ENCODE assay signal across 8 cellular contexts in genomic region chr20:6265204-6265904, GRCh38.
DNase-seq lines count a peak whose midpoint lies in the region; ATAC-seq and TF ChIP-seq lines count a peak whose summit lies in the region.

No MANE protein-coding gene starts in this region.

- no peaks in the 10 kb centered on the region for H3K4me1 ChIP-seq in HCT116 (ENCODE audit: control insufficient read depth in 1 of 2, insufficient read depth in 2 of 2, low read length in 2 of 2)
- no peaks in the 10 kb centered on the region for H3K4me1 ChIP-seq in NT2/D1 (ENCODE audit: insufficient read depth, insufficient read length)

- H3K4me2 ChIP-seq in HCT116 (ENCODE audit: low read length) = peak overlapping the region; percentile 17; the same call in 1 of the 2 replicates

- RAD21 ChIA-PET in HCT116 (lab: Charles Lee; ENCODE audit: low non-redundant PET in 1 of 2, low total read pairs in 2 of 2, uncharacterized antibody in 2 of 2, unreplicated experiment in 2 of 2) = no interaction called here

- CTCF ChIA-PET in HCT116 (lab: Charles Lee) = interaction anchor here (0.9 to 2.0 kb wide), 9 partner anchors 10 to 1594 kb away, joined by 3 to 8 read pairs (median 3); no protein-coding TSS in a partner anchor

- H3K9me2 ChIP-seq in HCT116 (ENCODE audit: insufficient read depth) = no peaks in the 10 kb centered on the region

- ATAC-seq in HCT116 = no peak
- ATAC-seq in GM18502 (IDR thresholded peaks at IDR 0.05; ENCODE audit: poor library complexity, unreplicated experiment) = no peak

- peak; percentile 15 to 44 (median 25); a peak in 4 of 6 replicates for TF ChIP-seq CTCF in HCT116 (IDR thresholded peaks at IDR 0.05 in 2 of 3, conservative IDR thresholded peaks at IDR 0.05 in 1 of 3; ENCODE audit: borderline replicate concordance in 1 of 3, insufficient read depth in 1 of 3, low read depth in 2 of 3, low read length in 2 of 3)

- H3K79me2 ChIP-seq in HCT116 (ENCODE audit: insufficient read depth, low read length) = no peaks in the 10 kb centered on the region

- H4K20me1 ChIP-seq in HCT116 (ENCODE audit: insufficient read depth) = no peaks in the 10 kb centered on the region

- H3K9me3 ChIP-seq in HCT116 (ENCODE audit: control insufficient read depth in 1 of 2, insufficient read depth in 1 of 2, low read depth in 1 of 2, low read length in 2 of 2) (no peaks in the 10 kb centered on the region), NT2/D1 (ENCODE audit: insufficient read depth, low read length) (no peaks in the 10 kb centered on the region)

- no peaks in the 10 kb centered on the region for H3K27me3 ChIP-seq in HCT116 (ENCODE audit: insufficient read depth, low read length)
- no peaks in the 10 kb centered on the region for H3K27me3 ChIP-seq in NT2/D1 (ENCODE audit: insufficient read depth, insufficient read length)

- POLR2A ChIA-PET in HCT116 (lab: Charles Lee) = no interaction called here

- TF ChIP-seq POLR2A in HCT116 (IDR thresholded peaks at IDR 0.05; ENCODE audit: borderline replicate concordance, extremely low read depth, insufficient read depth, insufficient read length) = no peak
- no peak for TF ChIP-seq POLR2A in erythroblast (IDR thresholded peaks at IDR 0.05; ENCODE audit: low read length)

- DNase-seq in ACHN (peak; percentile 53), HCT116 (ENCODE audit: low read depth, low spot score) (peak; percentile 7), NT2/D1 (ENCODE audit: low read depth, low spot score) (peak; percentile 39), erythroblast (lab: John Stamatoyannopoulos, UW) (peak; percentile 5 to 37), pons (ENCODE audit: low spot score) (peak; percentile 60), mucosa of gallbladder (ENCODE audit: low spot score) (no peak), iPS-NIHi11 (ENCODE audit: low spot score) (no peak)

- H2AFZ ChIP-seq in HCT116 (ENCODE audit: low read depth, low read length, poor library complexity, severe bottlenecking) = no peak overlapping the region

- in situ Hi-C loops in ACHN (cut with HindIII; ENCODE audit: low pct_ligation_motif_present, low pct_unique_long_range_greater_than_20kb, low sequenced_read_pairs) = no loop called here

- TF ChIP-seq RAD21 in HCT116 (IDR thresholded peaks at IDR 0.05; ENCODE audit: low read depth) = peak; percentile 49

- no peak overlapping the region for H3K4me3 ChIP-seq in HCT116 (replicated peaks in 1 of 2; ENCODE audit: low read depth in 1 of 2, low read length in 2 of 2)
- no peak overlapping the region for H3K4me3 ChIP-seq in NT2/D1 (ENCODE audit: insufficient read length, low read depth)

- BruUV-seq in HCT116 (replicated peaks; lab: Mats Ljungman, UMichigan) = no TSS peak

- intact Hi-C loops in HCT116 (cut with micrococcal nuclease) = no loop called here

- no peaks in the 10 kb centered on the region for H3K36me3 ChIP-seq in HCT116 (ENCODE audit: control insufficient read depth in 1 of 2, insufficient read depth in 2 of 2, low read length in 2 of 2)
- no peaks in the 10 kb centered on the region for H3K36me3 ChIP-seq in NT2/D1 (ENCODE audit: insufficient read depth, insufficient read length, low read length)

- H3K9ac ChIP-seq in HCT116 (ENCODE audit: low read length) (no peak overlapping the region), NT2/D1 (ENCODE audit: insufficient read length, low read depth) (no peak overlapping the region)

- no peak overlapping the region for H3K27ac ChIP-seq in HCT116 (ENCODE audit: low read depth, low read length)

TF ChIP-seq in HCT116, 20 proteins besides CTCF, POLR2A, EP300 and RAD21:
- no peak for TF ChIP-seq CBX3 (IDR thresholded peaks at IDR 0.05; ENCODE audit: low read depth)
- no peak for TF ChIP-seq JUND (IDR thresholded peaks at IDR 0.05)
- TF ChIP-seq TCF7L2 (IDR thresholded peaks at IDR 0.05; ENCODE audit: borderline replicate concordance, extremely low read depth, insufficient read depth, insufficient read length) = no peak
- no peak for TF ChIP-seq SRF (IDR thresholded peaks at IDR 0.05; ENCODE audit: low read depth)
- no peak for TF ChIP-seq ZBTB33 (IDR thresholded peaks at IDR 0.05; ENCODE audit: extremely low read depth, insufficient replicate concordance, low read length)
- no peak for TF ChIP-seq FOSL1 (IDR thresholded peaks at IDR 0.05; ENCODE audit: low read depth)

Comparison
In these comparisons a context has a peak if more than half of its experiments do, and no peak if none do; other contexts are left out.
1. DNase-seq: peak in ACHN (single experiment), HCT116 (single experiment), NT2/D1 (single experiment), erythroblast (2 of 2) and pons (single experiment); none in mucosa of gallbladder (single experiment) and iPS-NIHi11 (single experiment).